14 cellular contexts compared by ENCODE assay signal in genomic region chr7:26346611-26347200, GRCh38. TPM values are rescaled to one million over a fixed set of nuclear protein-coding genes. Genes with fewer than 3 reads are reported as not detected.
DNase-seq lines count a peak whose midpoint lies in the region; ATAC-seq and TF ChIP-seq lines count a peak whose summit lies in the region.
"Had no signal": no experiment of that assay in that cellular context is flagged by ENCODE, and none has a peak within 500 bp of the region (broad histone marks: within the 10 kb centered on the region; RNA-seq: fewer than 3 reads in every experiment).

No MANE protein-coding gene starts in this region.

- H2AFZ ChIP-seq in PC-3 (ENCODE audit: low read length): no peak overlapping the region

- no peak for TF ChIP-seq CTCF in PC-3 (conservative IDR thresholded peaks at IDR 0.05; ENCODE audit: low read depth, low read length)
- TF ChIP-seq CTCF in dorsolateral prefrontal cortex (IDR thresholded peaks at IDR 0.05 in 54 of 56, conservative IDR thresholded peaks at IDR 0.05 in 2 of 56; ENCODE audit: low read depth in 1 of 56, partially characterized antibody in 56 of 56): no peak

- H3K9me3 ChIP-seq in PC-3 (ENCODE audit: low read length): no peaks in the 10 kb centered on the region
- H3K9me3 ChIP-seq: SJSA1 had no signal

- H3K4me1 ChIP-seq in PC-3 (ENCODE audit: insufficient read depth, low read length): peaks cover 27% of the 10 kb centered on the region
- H3K4me1 ChIP-seq: SJSA1 had no signal

- peak overlapping the region; percentile 24; the same call in 1 of the 2 replicates for H3K9ac ChIP-seq in PC-3 (ENCODE audit: low read length)

- POLR2A ChIA-PET in PC-3 (lab: Charles Lee; ENCODE audit: unreplicated experiment): interaction anchor here (0.6 kb wide), 1 partner anchor 152 kb away, joined by 6 read pairs; no protein-coding TSS in a partner anchor

- no TSS peak for BruUV-seq in PC-3 (replicated peaks; lab: Mats Ljungman, UMichigan)

- H3K4me3 ChIP-seq in PC-3 (ENCODE audit: low read length) (no peak overlapping the region), dorsolateral prefrontal cortex (no peak overlapping the region)
- H3K4me3 ChIP-seq: lung, SJSA1 had no signal

- intact Hi-C loops in PC-3 (cut with micrococcal nuclease): loop anchor here (5.0 kb wide), 1 partner anchor 34 kb away; no protein-coding TSS in a partner anchor
- intact Hi-C loops in dorsolateral prefrontal cortex (cut with DNase I): no loop called here

- ATAC-seq in PC-3: peak; percentile 73
- no peak for ATAC-seq in HG03457 (IDR thresholded peaks at IDR 0.05; ENCODE audit: unreplicated experiment)

- H3K27me3 ChIP-seq in PC-3 (ENCODE audit: low read length): no peaks in the 10 kb centered on the region
- no peaks in the 10 kb centered on the region for H3K27me3 ChIP-seq in dorsolateral prefrontal cortex
- H3K27me3 ChIP-seq: SJSA1 had no signal

- H3K27ac ChIP-seq in PC-3 (ENCODE audit: low read length) (peak overlapping the region; percentile 73), dorsolateral prefrontal cortex (peak overlapping the region in 44 of 59 donors; percentile 16 to 85 (median 65))
- H3K27ac ChIP-seq: SJSA1 had no signal

- peak; percentile 56 for DNase-seq in EL
- DNase-seq in PC-3: peak; percentile 76
- peak in 7 of 10 donors; percentile 54 to 80 (median 67) for DNase-seq in dorsolateral prefrontal cortex
- DNase-seq in occipital lobe (lab: John Stamatoyannopoulos, UW): peak; percentile 68
- no peak for DNase-seq in NCI-H1092 treated with DMSO at 0.1 percent for 48 hours (lab: John Stamatoyannopoulos, UW)
- no peak for DNase-seq in NCI-H345 treated with DMSO at 0.1 percent for 48 hours (lab: John Stamatoyannopoulos, UW; ENCODE audit: unreplicated experiment)
- DNase-seq in activated naive CD4-positive, alpha-beta T cell (lab: John Stamatoyannopoulos, UW): no peak
- DNase-seq: aorta, DMS 273 treated with DMSO at 0.1 percent for 48 hours, NCI-H446 treated with DMSO at 0.1 percent for 48 hours, retina had no signal

- H3K9me2 ChIP-seq in PC-3 (replicated peaks; ENCODE audit: low read length): no peaks in the 10 kb centered on the region

- H3K36me3 ChIP-seq in PC-3 (ENCODE audit: low read depth, low read length): no peaks in the 10 kb centered on the region
- H3K36me3 ChIP-seq: SJSA1 had no signal

- no peaks in the 10 kb centered on the region for H3F3A ChIP-seq in PC-3 (ENCODE audit: low read length, unreplicated experiment)

- no peaks in the 10 kb centered on the region for H4K20me1 ChIP-seq in PC-3 (ENCODE audit: low read length)

- peak overlapping the region; percentile 52; the same call in 1 of the 2 replicates for H3K4me2 ChIP-seq in PC-3 (ENCODE audit: low read length)

- H3K79me2 ChIP-seq in PC-3 (ENCODE audit: low read length): no peaks in the 10 kb centered on the region

- CTCF ChIA-PET in PC-3 (lab: Charles Lee): no interaction called here

RNA-seq across cellular contexts. Expression of gene SNX10, which starts 55.0 kb away (rescaled TPM):
- total RNA-seq in PC-3 (2014; rRNA removed) (6.2 and 7.9 TPM in 2 replicates), dorsolateral prefrontal cortex (100 to 1,000 TPM in 40 of 120 experiments, 10 to 100 TPM in 80; 12.4 to 140 (median 89.4) TPM), occipital lobe (61.5 TPM)

Comparison
In these comparisons a context has a peak if more than half of its experiments do, and no peak if none do; other contexts are left out.
1. DNase-seq: peak in EL (single experiment), PC-3 (single experiment), dorsolateral prefrontal cortex (7 of 10) and occipital lobe (single experiment); none in NCI-H1092 treated with DMSO at 0.1 percent for 48 hours (single experiment), NCI-H345 treated with DMSO at 0.1 percent for 48 hours (single experiment) and activated naive CD4-positive, alpha-beta T cell (0 of 4).